Comparison of ENCODE assay signal across 10 cellular contexts in genomic region chr11:121672630-121673487, GRCh38.
A peak's percentile ranks its signal among the peaks of the same experiment; 100 is the strongest.
DNase-seq lines count a peak whose midpoint lies in the region; ATAC-seq and TF ChIP-seq lines count a peak whose summit lies in the region.
"Had no signal": no experiment of that assay in that cellular context is flagged by ENCODE, and none has a peak within 500 bp of the region (broad histone marks: within the 10 kb centered on the region; RNA-seq: fewer than 3 reads in every experiment).

No MANE protein-coding gene starts in this region.

- DNase-seq in WERI-Rb-1: peak; percentile 19
- peak; percentile 18 to 45 for DNase-seq in fibroblast of lung (ENCODE audit: low read depth in 2 of 2)
- peak; percentile 49 to 88 for DNase-seq in tibial artery
- no peak for DNase-seq in GM10266 (ENCODE audit: extremely low spot score)
- no peak for DNase-seq in activated CD4-positive, alpha-beta T cell treated with anti-CD3 and anti-CD28 coated beads, Interleukin-2, amount 10 ng/mL, durations not matched to agents 24 days and 14 days
- DNase-seq: activated naive CD8-positive, alpha-beta T cell treated with anti-CD3 and anti-CD28 coated beads, Interleukin-2, amount 50 U/mL, for 24 hours; CD4-positive, CD25-positive, alpha-beta regulatory T cell had no signal

- H3K9ac ChIP-seq in fibroblast of lung (ENCODE audit: insufficient read depth, low read length): no peak overlapping the region
- no peak overlapping the region for H3K9ac ChIP-seq in muscle layer of colon (ENCODE audit: low read length)

- peaks cover 3% of the 10 kb centered on the region for H3K27me3 Mint-ChIP-seq in activated CD4-positive, alpha-beta T cell treated with anti-CD3 and anti-CD28 coated beads, Interleukin-2, amount 10 ng/mL, durations not matched to agents 24 days and 14 days
- H3K27me3 Mint-ChIP-seq: activated naive CD8-positive, alpha-beta T cell treated with anti-CD3 and anti-CD28 coated beads, Interleukin-2, amount 50 U/mL, for 24 hours; CD4-positive, CD25-positive, alpha-beta regulatory T cell had no signal

- H3K4me1 Mint-ChIP-seq in activated CD4-positive, alpha-beta T cell treated with anti-CD3 and anti-CD28 coated beads, Interleukin-2, amount 10 ng/mL, durations not matched to agents 24 days and 14 days: no peaks in the 10 kb centered on the region
- H3K4me1 Mint-ChIP-seq: activated naive CD8-positive, alpha-beta T cell treated with anti-CD3 and anti-CD28 coated beads, Interleukin-2, amount 50 U/mL, for 24 hours; CD4-positive, CD25-positive, alpha-beta regulatory T cell had no signal

- H3K36me3 ChIP-seq in WERI-Rb-1: no peaks in the 10 kb centered on the region
- H3K36me3 ChIP-seq in fibroblast of lung (ENCODE audit: control insufficient read depth, insufficient read depth, low read length): no peaks in the 10 kb centered on the region
- no peaks in the 10 kb centered on the region for H3K36me3 ChIP-seq in muscle layer of colon (ENCODE audit: insufficient read depth, low read length)
- no peaks in the 10 kb centered on the region for H3K36me3 ChIP-seq in tibial artery

- H3K4me3 ChIP-seq in WERI-Rb-1 (ENCODE audit: low read depth, low read length) (no peak overlapping the region), fibroblast of lung (replicated peaks in 1 of 4; ENCODE audit: control extremely low read depth in 1 of 4, insufficient read depth in 1 of 4, low read depth in 3 of 4, low read length in 4 of 4) (no peak overlapping the region), muscle layer of colon (ENCODE audit: low read depth in 1 of 2, low read length in 2 of 2) (peak overlapping the region in 1 of 2 donors; percentile 19), tibial artery (peak overlapping the region in 1 of 2 donors; percentile 10)

- H3K4me1 ChIP-seq in fibroblast of lung (ENCODE audit: control insufficient read depth, extremely low read depth, insufficient read depth, low read length) (peaks cover 2% of the 10 kb centered on the region), muscle layer of colon (ENCODE audit: insufficient read depth, low read length) (peaks cover 38% of the 10 kb centered on the region), tibial artery (peaks cover 0 to 32% (median 21%) of the 10 kb centered on the region in 4 donors)

- H3K9me3 Mint-ChIP-seq in activated CD4-positive, alpha-beta T cell treated with anti-CD3 and anti-CD28 coated beads, Interleukin-2, amount 10 ng/mL, durations not matched to agents 24 days and 14 days: no peaks in the 10 kb centered on the region
- H3K9me3 Mint-ChIP-seq: activated naive CD8-positive, alpha-beta T cell treated with anti-CD3 and anti-CD28 coated beads, Interleukin-2, amount 50 U/mL, for 24 hours had no signal

- ATAC-seq in GM21528 (IDR thresholded peaks at IDR 0.05; ENCODE audit: low FRiP score, unreplicated experiment): no peak
- ATAC-seq in HG02870 (IDR thresholded peaks at IDR 0.05; ENCODE audit: unreplicated experiment): no peak
- ATAC-seq: activated naive CD8-positive, alpha-beta T cell treated with anti-CD3 and anti-CD28 coated beads, Interleukin-2, amount 50 U/mL, for 24 hours had no signal

- H3K4me3 Mint-ChIP-seq in activated CD4-positive, alpha-beta T cell treated with anti-CD3 and anti-CD28 coated beads, Interleukin-2, amount 10 ng/mL, durations not matched to agents 24 days and 14 days: no peak overlapping the region
- H3K4me3 Mint-ChIP-seq: activated naive CD8-positive, alpha-beta T cell treated with anti-CD3 and anti-CD28 coated beads, Interleukin-2, amount 50 U/mL, for 24 hours had no signal

- peaks cover 1% of the 10 kb centered on the region for H3K9me3 ChIP-seq in WERI-Rb-1 (ENCODE audit: severe bottlenecking)
- H3K9me3 ChIP-seq in fibroblast of lung (ENCODE audit: control insufficient read depth, insufficient read depth, low read depth, low read length): no peaks in the 10 kb centered on the region
- no peaks in the 10 kb centered on the region for H3K9me3 ChIP-seq in muscle layer of colon (ENCODE audit: low read length)
- no peaks in the 10 kb centered on the region for H3K9me3 ChIP-seq in tibial artery

- intact Hi-C loops in tibial artery (cut with DNase I; ENCODE audit: low total_unique reads): loop anchor here (5.0 kb wide), 1 partner anchor 534 kb away; no protein-coding TSS in a partner anchor
- intact Hi-C loops in activated CD4-positive, alpha-beta T cell treated with anti-CD3 and anti-CD28 coated beads, Interleukin-2, amount 10 ng/mL, durations not matched to agents 24 days and 14 days (cut with micrococcal nuclease): no loop called here

- no peaks in the 10 kb centered on the region for H3K79me2 ChIP-seq in fibroblast of lung (ENCODE audit: control insufficient read depth, insufficient read depth, low read length)

- no peak overlapping the region for H2AFZ ChIP-seq in fibroblast of lung (ENCODE audit: low read length)

- no peak overlapping the region for H3K27ac Mint-ChIP-seq in activated CD4-positive, alpha-beta T cell treated with anti-CD3 and anti-CD28 coated beads, Interleukin-2, amount 10 ng/mL, durations not matched to agents 24 days and 14 days
- H3K27ac Mint-ChIP-seq: activated naive CD8-positive, alpha-beta T cell treated with anti-CD3 and anti-CD28 coated beads, Interleukin-2, amount 50 U/mL, for 24 hours had no signal

- H3K27ac ChIP-seq in WERI-Rb-1: no peak overlapping the region; the same call in 1 of the 2 replicates
- H3K27ac ChIP-seq in fibroblast of lung (ENCODE audit: insufficient read depth, low read length): no peak overlapping the region
- peak overlapping the region; percentile 85 for H3K27ac ChIP-seq in muscle layer of colon (ENCODE audit: low read depth, low read length)
- H3K27ac ChIP-seq in tibial artery: peak overlapping the region; percentile 72 to 75

- H3K27me3 ChIP-seq in WERI-Rb-1 (ENCODE audit: insufficient read depth, low read depth, severe bottlenecking): no peaks in the 10 kb centered on the region
- no peaks in the 10 kb centered on the region for H3K27me3 ChIP-seq in fibroblast of lung (ENCODE audit: control insufficient read depth, insufficient read depth, low read length)
- no peaks in the 10 kb centered on the region for H3K27me3 ChIP-seq in muscle layer of colon (ENCODE audit: control insufficient read depth in 1 of 2, insufficient read depth in 2 of 2, low read length in 2 of 2)
- H3K27me3 ChIP-seq in tibial artery: no peaks in the 10 kb centered on the region

- no peaks in the 10 kb centered on the region for H3K36me3 Mint-ChIP-seq in activated CD4-positive, alpha-beta T cell treated with anti-CD3 and anti-CD28 coated beads, Interleukin-2, amount 10 ng/mL, durations not matched to agents 24 days and 14 days (ENCODE audit: low read depth)
- H3K36me3 Mint-ChIP-seq: CD4-positive, CD25-positive, alpha-beta regulatory T cell had no signal

- H3K4me2 ChIP-seq in fibroblast of lung (ENCODE audit: extremely low read depth, insufficient read depth, low read length): no peak overlapping the region

- TF ChIP-seq CTCF in WERI-Rb-1 (IDR thresholded peaks at IDR 0.05; ENCODE audit: low read depth, low read length) (no peak), fibroblast of lung (conservative IDR thresholded peaks at IDR 0.05 in 1 of 2, IDR thresholded peaks at IDR 0.05 in 1 of 2; ENCODE audit: low read depth in 1 of 2, low read length in 2 of 2) (no peak), tibial artery (IDR thresholded peaks at IDR 0.05) (no peak), GM10266 (IDR thresholded peaks at IDR 0.05; ENCODE audit: control insufficient read depth, insufficient read depth, low read depth, missing control alignments) (no peak)

- no peaks in the 10 kb centered on the region for H4K20me1 ChIP-seq in fibroblast of lung (ENCODE audit: control insufficient read depth, extremely low read depth, insufficient read depth, low read length)

Comparison
In these comparisons a context has a peak if more than half of its experiments do, and no peak if none do; other contexts are left out.
1. DNase-seq: peak in WERI-Rb-1 (single experiment), fibroblast of lung (2 of 2) and tibial artery (2 of 2); none in GM10266 (single experiment) and activated CD4-positive, alpha-beta T cell treated with anti-CD3 and anti-CD28 coated beads, Interleukin-2, amount 10 ng/mL, durations not matched to agents 24 days and 14 days (single experiment).
2. H3K27ac ChIP-seq: peak in muscle layer of colon (single experiment) and tibial artery (2 of 2); none in WERI-Rb-1 (single experiment) and fibroblast of lung (single experiment).